ENCODE assay signal across 9 cellular contexts in the genomic region with DNA sequence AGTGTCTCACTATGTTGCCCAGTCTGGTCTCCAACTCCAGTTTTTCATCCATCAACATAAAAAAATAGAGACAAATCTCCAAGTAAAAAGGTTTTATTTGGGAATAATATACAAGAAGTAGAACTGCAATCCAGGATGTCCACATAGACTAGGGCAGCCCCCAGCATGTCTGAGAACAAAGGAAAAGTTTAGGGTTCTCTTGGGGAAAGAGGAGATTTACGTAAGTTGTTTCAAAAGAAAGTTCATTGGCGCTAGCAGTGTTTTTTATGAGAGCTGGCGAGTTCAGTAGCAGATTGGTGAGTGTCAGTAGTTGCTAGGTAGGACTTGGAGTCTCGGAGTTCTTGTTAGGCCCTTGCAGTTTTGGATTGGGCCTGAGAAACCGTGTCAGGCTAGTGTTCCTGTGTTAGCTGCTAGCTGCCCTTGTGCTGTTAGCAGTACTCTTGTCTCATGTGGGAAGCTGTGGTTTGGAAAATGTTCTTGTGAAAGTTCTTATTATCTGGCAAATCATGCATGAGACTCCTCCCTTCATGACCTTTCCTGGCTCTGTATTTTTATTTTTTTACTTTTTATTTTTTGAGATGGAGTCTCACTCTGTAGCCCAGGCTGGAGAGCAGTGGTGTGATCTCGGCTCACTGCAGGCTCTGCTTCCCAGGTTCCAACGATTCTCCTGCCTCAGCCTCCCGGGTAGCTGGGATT. TPM values are rescaled to one million over a fixed set of nuclear protein-coding genes. Genes with fewer than 3 reads are reported as not detected.
A peak's percentile ranks its signal among the peaks of the same experiment; 100 is the strongest.
DNase-seq lines count a peak whose midpoint lies in the region; ATAC-seq, FAIRE-seq and TF ChIP-seq lines count a peak whose summit lies in the region.
"Had no signal": no experiment of that assay in that cellular context is flagged by ENCODE, and none has a peak within 500 bp of the region (broad histone marks: within the 10 kb centered on the region; RNA-seq: fewer than 3 reads in every experiment).

No MANE protein-coding gene starts in this region.

- H3K4me1 ChIP-seq in adrenal gland (replicated peaks in 1 of 2) (peaks cover 0 to 5% of the 10 kb centered on the region in 2 donors), thyroid gland (no peaks in the 10 kb centered on the region)

- H3K4me3 Mint-ChIP-seq in progenitor cell of endocrine pancreas (ENCODE audit: low read depth) = no peak overlapping the region

- no peaks in the 10 kb centered on the region for H3K9me3 Mint-ChIP-seq in progenitor cell of endocrine pancreas (ENCODE audit: low read depth)

- H3K27me3 Mint-ChIP-seq in progenitor cell of endocrine pancreas = peaks cover 3% of the 10 kb centered on the region

- FAIRE-seq in D721Med (lab: Jason Lieb, UNC) = no peak

- H3K36me3 ChIP-seq in adrenal gland (replicated peaks in 1 of 2) (no peaks in the 10 kb centered on the region), thyroid gland (no peaks in the 10 kb centered on the region)

- DNase-seq in GM04504 (ENCODE audit: low read depth) = peak; percentile 47
- peak; percentile 61 to 90 (median 85) for DNase-seq in adrenal gland
- DNase-seq in iPS-NIHi7 (ENCODE audit: extremely low spot score) = peak; percentile 50
- DNase-seq in thyroid gland = peak; percentile 69 to 71
- DNase-seq in D721Med (ENCODE audit: insufficient read length, low spot score) = no peak
- DNase-seq in progenitor cell of endocrine pancreas (ENCODE audit: low spot score, unreplicated experiment) = no peak

- H3K4me3 ChIP-seq in adrenal gland (no peak overlapping the region), thyroid gland (replicated peaks in 1 of 3) (no peak overlapping the region)

- no peak overlapping the region for H3K27ac Mint-ChIP-seq in progenitor cell of endocrine pancreas

- peak overlapping the region in 3 of 5 donors; percentile 55 to 74 (median 73) for H3K27ac ChIP-seq in adrenal gland
- H3K27ac ChIP-seq in thyroid gland = peak overlapping the region; percentile 42 to 76 (median 71)

- ATAC-seq in GM21447 (IDR thresholded peaks at IDR 0.05; ENCODE audit: unreplicated experiment) (peak; percentile 97), HG03571 (IDR thresholded peaks at IDR 0.05; ENCODE audit: unreplicated experiment) (peak; percentile 89)

- WGBS in adrenal gland, 4 donors = 36 to 42% (median 39%) methylated on average over 8 of the region's 8 CpGs
- WGBS in thyroid gland, 2 donors = 45 to 56% methylated on average over 8 of the region's 8 CpGs

- TF ChIP-seq CTCF in adrenal gland (IDR thresholded peaks at IDR 0.05) (no peak), thyroid gland (IDR thresholded peaks at IDR 0.05) (no peak), D721Med (IDR thresholded peaks at IDR 0.05; ENCODE audit: insufficient read depth, missing control alignments) (no peak), progenitor cell of endocrine pancreas (IDR thresholded peaks at IDR 0.05; ENCODE audit: unreplicated experiment) (no peak)

- no peaks in the 10 kb centered on the region for H3K27me3 ChIP-seq in adrenal gland
- no peaks in the 10 kb centered on the region for H3K27me3 ChIP-seq in thyroid gland

- no peaks in the 10 kb centered on the region for H3K9me3 ChIP-seq in adrenal gland (replicated peaks in 1 of 3)
- no peaks in the 10 kb centered on the region for H3K9me3 ChIP-seq in thyroid gland

- H3K36me3 Mint-ChIP-seq in progenitor cell of endocrine pancreas (ENCODE audit: insufficient read depth) = no peaks in the 10 kb centered on the region

- TF ChIP-seq POLR2A in adrenal gland (IDR thresholded peaks at IDR 0.05) (no peak), thyroid gland (IDR thresholded peaks at IDR 0.05) (no peak)

- intact Hi-C loops in adrenal gland (cut with DNase I) = no loop called here
- intact Hi-C loops in thyroid gland (cut with DNase I) = no loop called here

- H3K4me1 Mint-ChIP-seq in progenitor cell of endocrine pancreas (ENCODE audit: low read depth) = peaks cover 6% of the 10 kb centered on the region

RNA-seq across cellular contexts. Expression of a gene that starts 24.7 kb away (rescaled TPM):
- total RNA-seq in adrenal gland (under 1 TPM in 3 of 8 donors, not detected in 5; 0.14 to 0.23 (median 0.16) TPM), thyroid gland (1 to 10 TPM in 3 of 4 donors, under 1 TPM in 1; 0.40 to 1.5 (median 1.2) TPM), progenitor cell of endocrine pancreas (2.4 TPM in 2 replicates)
- under 1 TPM; 0.13 to 0.88 (median 0.40) TPM for polyA plus RNA-seq in adrenal gland
- total RNA-seq: T-helper 1 cell treated with Interleukin-12 subunit alpha and Interleukin-12 subunit beta and Interleukin-4 antibody, amounts not matched to agents 30 ng/mL and 1 ng/mL, for 36 hours had no signal

RNA-seq across cellular contexts. Expression of a gene that starts 24.8 kb away (rescaled TPM):
- 10 to 100 TPM in 2 of 8 donors, 1 to 10 TPM in 6; 3.9 to 16.1 (median 6.1) TPM for total RNA-seq in adrenal gland
- polyA plus RNA-seq in adrenal gland = 10 to 100 TPM in 2 of 3 donors, 1 to 10 TPM in 1; 2.4 to 17.6 (median 16.2) TPM
- total RNA-seq in thyroid gland = 1 to 10 TPM; 5.4 to 9.1 (median 7.0) TPM
- total RNA-seq in progenitor cell of endocrine pancreas = 13.2 and 14.9 TPM in 2 replicates
- total RNA-seq: T-helper 1 cell treated with Interleukin-12 subunit alpha and Interleukin-12 subunit beta and Interleukin-4 antibody, amounts not matched to agents 30 ng/mL and 1 ng/mL, for 36 hours had no signal

RNA-seq across cellular contexts. Expression of a gene that starts 49.7 kb away (rescaled TPM):
- total RNA-seq in adrenal gland (1 to 10 TPM in 6 of 8 donors, under 1 TPM in 2; 0.61 to 6.0 (median 1.9) TPM), thyroid gland (1 to 10 TPM in 1 of 4 donors, under 1 TPM in 1, not detected in 2; 0.44 to 1.0 TPM), progenitor cell of endocrine pancreas (not detected in 2 replicates)
- 1 to 10 TPM in 2 of 3 donors, under 1 TPM in 1; 0.22 to 4.1 (median 2.7) TPM for polyA plus RNA-seq in adrenal gland
- total RNA-seq: T-helper 1 cell treated with Interleukin-12 subunit alpha and Interleukin-12 subunit beta and Interleukin-4 antibody, amounts not matched to agents 30 ng/mL and 1 ng/mL, for 36 hours had no signal

RNA-seq across cellular contexts. Expression of a gene that starts 56.7 kb away (rescaled TPM):
- total RNA-seq in adrenal gland (10 to 100 TPM in 6 of 8 donors, 1 to 10 TPM in 2; 5.1 to 15.6 (median 13.7) TPM), thyroid gland (10 to 100 TPM in 2 of 4 donors, 1 to 10 TPM in 2; 7.3 to 14.9 (median 9.2) TPM), progenitor cell of endocrine pancreas (23.6 and 23.8 TPM in 2 replicates)
- polyA plus RNA-seq in adrenal gland = 10 to 100 TPM; 12.3 to 18.4 (median 14.0) TPM

Comparison
In these comparisons a context has a peak if more than half of its experiments do, and no peak if none do; other contexts are left out.
1. DNase-seq: peak in GM04504 (single experiment), adrenal gland (7 of 7), iPS-NIHi7 (single experiment) and thyroid gland (2 of 2); none in D721Med (single experiment) and progenitor cell of endocrine pancreas (single experiment).